12 cellular contexts compared by ENCODE assay signal in the genomic region with DNA sequence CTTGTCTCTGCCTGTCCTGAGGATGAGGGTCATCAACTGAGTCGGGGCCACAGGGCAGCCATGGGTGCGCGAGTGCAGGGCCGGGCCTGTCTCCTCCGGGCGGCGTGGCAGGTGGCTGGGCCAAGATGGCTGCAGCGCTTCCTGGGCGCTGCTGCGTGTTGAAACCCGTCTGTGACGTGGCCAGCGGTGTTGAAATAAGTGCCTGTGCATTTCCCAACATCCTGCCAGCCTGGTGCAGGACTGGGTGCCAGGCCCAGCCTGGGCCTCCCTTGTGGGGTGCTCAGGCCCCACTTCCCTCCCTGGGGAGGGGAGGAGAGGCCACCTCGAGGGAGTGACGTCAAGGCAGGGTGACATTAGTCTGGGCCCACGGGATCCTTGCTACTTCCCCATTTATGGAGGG. TPM values are rescaled to one million over a fixed set of nuclear protein-coding genes. Genes with fewer than 3 reads are reported as not detected.
DNase-seq lines count a peak whose midpoint lies in the region; ATAC-seq and TF ChIP-seq lines count a peak whose summit lies in the region.
"Had no signal": no experiment of that assay in that cellular context is flagged by ENCODE, and none has a peak within 500 bp of the region (broad histone marks: within the 10 kb centered on the region; RNA-seq: fewer than 3 reads in every experiment).

No MANE protein-coding gene starts in this region.

- no peak overlapping the region for H2AFZ ChIP-seq in mammary epithelial cell (ENCODE audit: low read depth, low read length)

- H3K4me1 ChIP-seq in mammary epithelial cell (ENCODE audit: insufficient read depth, low read length) (peaks cover 67% of the 10 kb centered on the region), gastrocnemius medialis (peaks cover 89 to 96% of the 10 kb centered on the region in 2 donors)

- WGBS in mammary epithelial cell (ENCODE audit: low coverage, missing lambda C conversion rate): 45% methylated on average over 12 of the region's 16 CpGs

- CTCF ChIA-PET in mammary epithelial cell (lab: Charles Lee; ENCODE audit: low non-redundant PET): no interaction called here

- H3K4me2 ChIP-seq in mammary epithelial cell (ENCODE audit: insufficient read depth, low read depth, low read length): peak overlapping the region; percentile 24

- ATAC-seq in gastrocnemius medialis: peak; percentile 19 to 21
- ATAC-seq: PC-3 had no signal

- no peak overlapping the region for H3K9ac ChIP-seq in mammary epithelial cell (ENCODE audit: insufficient read depth, low read length)

- no peaks in the 10 kb centered on the region for H3K36me3 ChIP-seq in mammary epithelial cell (ENCODE audit: insufficient read depth, low read length)
- no peaks in the 10 kb centered on the region for H3K36me3 ChIP-seq in gastrocnemius medialis

- peaks cover 1% of the 10 kb centered on the region for H4K20me1 ChIP-seq in mammary epithelial cell (ENCODE audit: insufficient read depth, low read length)

- peaks cover 96% of the 10 kb centered on the region for H3K79me2 ChIP-seq in mammary epithelial cell (ENCODE audit: insufficient read depth, low read length)

- no peak overlapping the region for H3K4me3 ChIP-seq in mammary epithelial cell (replicated peaks in 1 of 3; ENCODE audit: insufficient read depth in 1 of 3, low read depth in 2 of 3, low read length in 3 of 3)
- no peak overlapping the region for H3K4me3 ChIP-seq in gastrocnemius medialis

- H3K27ac ChIP-seq in mammary epithelial cell (ENCODE audit: insufficient read depth, low read depth, low read length) (peak overlapping the region; percentile 78), gastrocnemius medialis (peak overlapping the region; percentile 90 to 100 (median 100))

- TF ChIP-seq CTCF in mammary epithelial cell (conservative IDR thresholded peaks at IDR 0.05 in 1 of 2, IDR thresholded peaks at IDR 0.05 in 1 of 2; ENCODE audit: extremely low read depth in 1 of 2, insufficient read depth in 1 of 2, low read depth in 1 of 2, low read length in 2 of 2) (no peak), gastrocnemius medialis (IDR thresholded peaks at IDR 0.05 in 4 of 5, conservative IDR thresholded peaks at IDR 0.05 in 1 of 5) (no peak)

- no TSS peak for BruUV-seq in mammary epithelial cell (replicated peaks; lab: Mats Ljungman, UMichigan)

- H3K9me3 ChIP-seq in mammary epithelial cell (replicated peaks; ENCODE audit: insufficient read depth, low read length): no peaks in the 10 kb centered on the region
- no peaks in the 10 kb centered on the region for H3K9me3 ChIP-seq in gastrocnemius medialis

- peak in 1 of 2 donors; percentile 76 for TF ChIP-seq POLR2A in gastrocnemius medialis (IDR thresholded peaks at IDR 0.05)

- dilution Hi-C loops in mammary epithelial cell (cut with HindIII; ENCODE audit: low sequenced_read_pairs): no loop called here

- in situ Hi-C loops in mammary epithelial cell (cut with MboI; ENCODE audit: low sequenced_read_pairs in 2 of 2): no loop called here
- in situ Hi-C loops in gastrocnemius medialis (cut with MboI; ENCODE audit: low sequenced_read_pairs in 4 of 4): loop anchor here in 1 of 4 donors (5.0 kb wide), 1 partner anchor 66 kb away; no protein-coding TSS in a partner anchor

- DNase-seq in CD1c-positive myeloid dendritic cell (ENCODE audit: extremely low spot score) (peak; percentile 97), mammary epithelial cell (peak; percentile 92), hypothalamus (lab: John Stamatoyannopoulos, UW) (peak in 28 of 51 donors; percentile 10 to 61 (median 42)), gastrocnemius medialis (peak; percentile 78 to 91), NCI-H2029 treated with DMSO at 0.1 percent for 48 hours (lab: John Stamatoyannopoulos, UW) (no peak), DMS153 treated with DMSO at 0.1 percent for 48 hours (lab: John Stamatoyannopoulos, UW; ENCODE audit: unreplicated experiment) (no peak), T-helper 9 cell (no peak)
- no peak for DNase-seq in activated T-cell treated with anti-CD3 and anti-CD28 coated beads, Interleukin-2, amount 50 U/mL, for 48 hours
- DNase-seq: activated B cell treated with CpG ODN at 0.5 μM for 24 hours, activated gamma-delta T cell, NCI-H187 treated with DMSO at 0.1 percent for 48 hours, PC-3 had no signal

- H3K27me3 ChIP-seq in mammary epithelial cell (ENCODE audit: insufficient read depth, low read length): no peaks in the 10 kb centered on the region
- no peaks in the 10 kb centered on the region for H3K27me3 ChIP-seq in gastrocnemius medialis

- intact Hi-C loops in mammary epithelial cell (cut with micrococcal nuclease): no loop called here
- intact Hi-C loops in gastrocnemius medialis (cut with DNase I; ENCODE audit: low total_unique reads): no loop called here

RNA-seq across cellular contexts. Expression of gene RXRA, which starts 45.5 kb away (rescaled TPM):
- total RNA-seq in mammary epithelial cell (10 to 100 TPM; 31.0 to 39.2 TPM), gastrocnemius medialis (100 to 1,000 TPM in 3 of 4 donors, 10 to 100 TPM in 1; 70.8 to 224 (median 160) TPM)
- polyA plus RNA-seq in mammary epithelial cell: 25.2 TPM
- polyA minus RNA-seq in mammary epithelial cell: 28.5 TPM

Comparison
In these comparisons a context has a peak if more than half of its experiments do, and no peak if none do; other contexts are left out.
1. DNase-seq: peak in CD1c-positive myeloid dendritic cell (single experiment), mammary epithelial cell (single experiment), hypothalamus (28 of 51) and gastrocnemius medialis (2 of 2); none in NCI-H2029 treated with DMSO at 0.1 percent for 48 hours (single experiment), DMS153 treated with DMSO at 0.1 percent for 48 hours (single experiment), activated T-cell treated with anti-CD3 and anti-CD28 coated beads, Interleukin-2, amount 50 U/mL, for 48 hours (0 of 2) and T-helper 9 cell (single experiment).